ENCODE assay signal across 8 cellular contexts in genomic region chr16:70746708-70747424, GRCh38. TPM values are rescaled to one million over a fixed set of nuclear protein-coding genes. Genes with fewer than 3 reads are reported as not detected.
DNase-seq lines count a peak whose midpoint lies in the region; ATAC-seq, FAIRE-seq and TF ChIP-seq lines count a peak whose summit lies in the region.

No MANE protein-coding gene starts in this region.

- CTCF ChIA-PET in PC-9 (lab: Charles Lee), result interaction anchor here (0.6 to 1.0 kb wide), 2 partner anchors 24 to 492 kb away, joined by 6 to 7 read pairs; no protein-coding TSS in a partner anchor

- intact Hi-C loops in PC-9 (cut with micrococcal nuclease; ENCODE audit: unreplicated experiment) (loop anchor here (2.0 kb wide), 1 partner anchor 32 kb away; no protein-coding TSS in a partner anchor), mucosa of descending colon (cut with DNase I, micrococcal nuclease) (no loop called here)

- H3K79me2 ChIP-seq in PC-9 (ENCODE audit: low read depth), result no peaks in the 10 kb centered on the region

- H3K27me3 ChIP-seq in PC-9 (ENCODE audit: insufficient read depth, low read depth), result no peaks in the 10 kb centered on the region

- BruUV-seq in PC-9 (replicated peaks; lab: Mats Ljungman, UMichigan), result TSS peak; percentile 51

- H3K36me3 Mint-ChIP-seq in activated T-cell treated with anti-CD3 and anti-CD28 coated beads, Interleukin-2, amount 50 U/mL, for 4 hours (ENCODE audit: insufficient read depth), result peaks cover 24% of the 10 kb centered on the region
- H3K36me3 Mint-ChIP-seq in central memory CD8-positive, alpha-beta T cell (ENCODE audit: insufficient read depth), result peaks cover 9% of the 10 kb centered on the region

- no peaks in the 10 kb centered on the region for H3K9me3 Mint-ChIP-seq in activated T-cell treated with anti-CD3 and anti-CD28 coated beads, Interleukin-2, amount 50 U/mL, for 4 hours
- H3K9me3 Mint-ChIP-seq in central memory CD8-positive, alpha-beta T cell, result no peaks in the 10 kb centered on the region

- H3K4me2 ChIP-seq in PC-9, result peak overlapping the region; percentile 72

- H3K4me3 Mint-ChIP-seq in activated T-cell treated with anti-CD3 and anti-CD28 coated beads, Interleukin-2, amount 50 U/mL, for 4 hours, result no peak overlapping the region
- H3K4me3 Mint-ChIP-seq in central memory CD8-positive, alpha-beta T cell, result no peak overlapping the region

- H2AFZ ChIP-seq in PC-9, result peak overlapping the region; percentile 71; the same call in 1 of the 2 replicates

- POLR2A ChIA-PET in PC-9 (lab: Charles Lee; ENCODE audit: unreplicated experiment), result interaction anchor here (0.6 kb wide), 1 partner anchor 984 kb away, joined by 7 read pairs; no protein-coding TSS in a partner anchor

- H3K9me2 ChIP-seq in PC-9 (ENCODE audit: insufficient read depth), result no peaks in the 10 kb centered on the region

- H3K36me3 ChIP-seq in PC-9 (ENCODE audit: low read depth) (peaks cover 10% of the 10 kb centered on the region), mucosa of descending colon (ENCODE audit: low read depth) (no peaks in the 10 kb centered on the region)

- H3K9me3 ChIP-seq in PC-9 (ENCODE audit: insufficient read depth, low read depth) (no peaks in the 10 kb centered on the region), mucosa of descending colon (no peaks in the 10 kb centered on the region)

- peak overlapping the region; percentile 38; the same call in 1 of the 2 replicates for H3K4me3 ChIP-seq in PC-9
- H3K4me3 ChIP-seq in mucosa of descending colon, result no peak overlapping the region

- ATAC-seq in activated T-cell treated with anti-CD3 and anti-CD28 coated beads, Interleukin-2, amount 50 U/mL, for 4 hours, result peak; percentile 42 to 61
- peak; percentile 56 for ATAC-seq in central memory CD8-positive, alpha-beta T cell (replicated peaks; ENCODE audit: extremely low read depth, poor library complexity, severe bottlenecking)
- peak; percentile 83 for ATAC-seq in mucosa of descending colon
- ATAC-seq in HG02884 (IDR thresholded peaks at IDR 0.05; ENCODE audit: unreplicated experiment), result no peak
- ATAC-seq in HG03521 (IDR thresholded peaks at IDR 0.05; ENCODE audit: unreplicated experiment), result no peak

- no peak overlapping the region for H3K27ac Mint-ChIP-seq in central memory CD8-positive, alpha-beta T cell (ENCODE audit: low read depth)

- peaks cover 53% of the 10 kb centered on the region for H3K4me1 ChIP-seq in PC-9 (replicated peaks; ENCODE audit: insufficient read depth)
- peaks cover 52% of the 10 kb centered on the region for H3K4me1 ChIP-seq in mucosa of descending colon (ENCODE audit: low read depth)

- H3K27ac ChIP-seq in PC-9, result peak overlapping the region; percentile 98

- H3K27me3 Mint-ChIP-seq in activated T-cell treated with anti-CD3 and anti-CD28 coated beads, Interleukin-2, amount 50 U/mL, for 4 hours (ENCODE audit: low read depth), result no peaks in the 10 kb centered on the region
- no peaks in the 10 kb centered on the region for H3K27me3 Mint-ChIP-seq in central memory CD8-positive, alpha-beta T cell

- no peak for DNase-seq in activated T-cell treated with anti-CD3 and anti-CD28 coated beads, Interleukin-2, amount 50 U/mL, for 4 hours
- no peak for DNase-seq in activated T-cell treated with anti-CD3 and anti-CD28 coated beads for 4 hours
- peak; percentile 91 to 99 for DNase-seq in PC-9
- DNase-seq in central memory CD8-positive, alpha-beta T cell (ENCODE audit: low spot score in 2 of 2), result no peak
- DNase-seq in mucosa of descending colon, result peak; percentile 78 to 90 (median 80)
- DNase-seq in D721Med (ENCODE audit: insufficient read length, low spot score), result no peak

- peaks cover 38% of the 10 kb centered on the region for H3F3A ChIP-seq in PC-9 (ENCODE audit: insufficient read depth, low read depth)

- peaks cover 15% of the 10 kb centered on the region for H3K4me1 Mint-ChIP-seq in activated T-cell treated with anti-CD3 and anti-CD28 coated beads, Interleukin-2, amount 50 U/mL, for 4 hours (ENCODE audit: low read depth)
- H3K4me1 Mint-ChIP-seq in central memory CD8-positive, alpha-beta T cell, result no peaks in the 10 kb centered on the region

- TF ChIP-seq CTCF in PC-9 (conservative IDR thresholded peaks at IDR 0.05) (no peak), mucosa of descending colon (IDR thresholded peaks at IDR 0.05) (no peak), D721Med (IDR thresholded peaks at IDR 0.05; ENCODE audit: insufficient read depth, missing control alignments) (no peak)

- no peak for FAIRE-seq in D721Med (lab: Jason Lieb, UNC)

- H4K20me1 ChIP-seq in PC-9 (ENCODE audit: insufficient read depth), result no peaks in the 10 kb centered on the region

RNA-seq across cellular contexts. Expression of gene VAC14, which starts 54.1 kb away (rescaled TPM):
- 10 to 100 TPM; 48.3 to 54.5 (median 49.3) TPM for total RNA-seq in activated T-cell treated with anti-CD3 and anti-CD28 coated beads, Interleukin-2, amount 50 U/mL, for 4 hours
- total RNA-seq in PC-9 (2021) (44.5 and 46.8 TPM in 2 replicates), mucosa of descending colon (10 to 100 TPM; 32.3 to 35.1 (median 32.8) TPM)

Comparison
In these comparisons a context has a peak if more than half of its experiments do, and no peak if none do; other contexts are left out.
1. ATAC-seq: peak in activated T-cell treated with anti-CD3 and anti-CD28 coated beads, Interleukin-2, amount 50 U/mL, for 4 hours (2 of 2), central memory CD8-positive, alpha-beta T cell (single experiment) and mucosa of descending colon (single experiment); none in HG02884 (single experiment) and HG03521 (single experiment).
2. DNase-seq: peak in PC-9 (2 of 2) and mucosa of descending colon (3 of 3); none in activated T-cell treated with anti-CD3 and anti-CD28 coated beads, Interleukin-2, amount 50 U/mL, for 4 hours (single experiment), activated T-cell treated with anti-CD3 and anti-CD28 coated beads for 4 hours (single experiment), central memory CD8-positive, alpha-beta T cell (0 of 2) and D721Med (single experiment).